In genomic region chr12:56634837-56635538, GRCh38 we compare ENCODE assay signal across 8 cellular contexts. TPM values are rescaled to one million over a fixed set of nuclear protein-coding genes. Genes with fewer than 3 reads are reported as not detected.
DNase-seq lines count a peak whose midpoint lies in the region; ATAC-seq, FAIRE-seq and TF ChIP-seq lines count a peak whose summit lies in the region.

No MANE protein-coding gene starts in this region.

- ATAC-seq in GM21717 (IDR thresholded peaks at IDR 0.05; ENCODE audit: unreplicated experiment) = peak; percentile 33
- ATAC-seq in aorta (ENCODE audit: low FRiP score) = no peak

- FAIRE-seq in D721Med (lab: Jason Lieb, UNC) = no peak

- H3K27me3 ChIP-seq in aorta (ENCODE audit: control insufficient read depth in 1 of 2, insufficient read depth in 2 of 2, low read length in 1 of 2) = no peaks in the 10 kb centered on the region

- no peaks in the 10 kb centered on the region for H3K9me3 Mint-ChIP-seq in activated naive CD8-positive, alpha-beta T cell treated with anti-CD3 and anti-CD28 coated beads for 36 hours
- H3K9me3 Mint-ChIP-seq in glutamatergic neuron (ENCODE audit: unreplicated experiment) = peaks cover 10% of the 10 kb centered on the region

- TF ChIP-seq CTCF in D721Med (IDR thresholded peaks at IDR 0.05; ENCODE audit: insufficient read depth, missing control alignments) (peak; percentile 52), glutamatergic neuron (IDR thresholded peaks at IDR 0.05; ENCODE audit: partially characterized antibody, unreplicated experiment) (no peak)

- intact Hi-C loops in aorta (cut with DNase I) = loop anchor here in 1 of 2 donors (5.0 kb wide), 1 partner anchor 113 kb away; the partner anchor contains the start of gene RBMS2

- H3K4me3 Mint-ChIP-seq in activated naive CD8-positive, alpha-beta T cell treated with anti-CD3 and anti-CD28 coated beads for 36 hours = peak overlapping the region; percentile 96
- H3K4me3 Mint-ChIP-seq in glutamatergic neuron (ENCODE audit: unreplicated experiment) = peak overlapping the region; percentile 98

- DNase-seq in D721Med (ENCODE audit: insufficient read length, low spot score) (no peak), NAMALWA (ENCODE audit: low spot score) (peak; percentile 86), SK-N-MC (ENCODE audit: low read depth, low spot score) (no peak), glutamatergic neuron (peak; percentile 71), occipital lobe (lab: John Stamatoyannopoulos, UW) (peak; percentile 68), aorta (peak; percentile 71 to 89)
- peak; percentile 78 for DNase-seq in activated naive CD8-positive, alpha-beta T cell treated with anti-CD3 and anti-CD28 coated beads for 36 hours

- H3K27me3 Mint-ChIP-seq in activated naive CD8-positive, alpha-beta T cell treated with anti-CD3 and anti-CD28 coated beads for 36 hours = no peaks in the 10 kb centered on the region
- peaks cover 32% of the 10 kb centered on the region for H3K27me3 Mint-ChIP-seq in glutamatergic neuron (ENCODE audit: unreplicated experiment)

- peaks cover 21% of the 10 kb centered on the region for H3K36me3 Mint-ChIP-seq in activated naive CD8-positive, alpha-beta T cell treated with anti-CD3 and anti-CD28 coated beads for 36 hours
- H3K36me3 Mint-ChIP-seq in glutamatergic neuron (ENCODE audit: unreplicated experiment) = no peaks in the 10 kb centered on the region

- peak overlapping the region; percentile 80 for H3K4me3 ChIP-seq in SK-N-MC
- H3K4me3 ChIP-seq in aorta (ENCODE audit: low read length in 2 of 2) = peak overlapping the region; percentile 78 to 84

- H3K36me3 ChIP-seq in SK-N-MC (ENCODE audit: insufficient read depth, low read length) = peaks cover 27% of the 10 kb centered on the region
- peaks cover 0 to 7% of the 10 kb centered on the region in 2 donors for H3K36me3 ChIP-seq in aorta (ENCODE audit: control insufficient read depth in 1 of 2, insufficient read depth in 2 of 2, low read length in 1 of 2)

- peak overlapping the region; percentile 92 for H3K27ac ChIP-seq in SK-N-MC
- H3K27ac ChIP-seq in aorta (ENCODE audit: low read depth in 1 of 2, low read length in 2 of 2) = peak overlapping the region in 1 of 2 donors; percentile 42

- H3K27ac Mint-ChIP-seq in activated naive CD8-positive, alpha-beta T cell treated with anti-CD3 and anti-CD28 coated beads for 36 hours = peak overlapping the region; percentile 97
- peak overlapping the region; percentile 97 for H3K27ac Mint-ChIP-seq in glutamatergic neuron (ENCODE audit: unreplicated experiment)

- H3K4me1 ChIP-seq in aorta (ENCODE audit: control insufficient read depth in 1 of 2, insufficient read depth in 2 of 2, low read length in 2 of 2) = peaks cover 0 to 4% of the 10 kb centered on the region in 2 donors

- H3K4me1 Mint-ChIP-seq in activated naive CD8-positive, alpha-beta T cell treated with anti-CD3 and anti-CD28 coated beads for 36 hours = peaks cover 70% of the 10 kb centered on the region
- peaks cover 36% of the 10 kb centered on the region for H3K4me1 Mint-ChIP-seq in glutamatergic neuron (ENCODE audit: low read depth, unreplicated experiment)

- no peaks in the 10 kb centered on the region for H3K9me3 ChIP-seq in SK-N-MC (ENCODE audit: low read depth, low read length)
- H3K9me3 ChIP-seq in aorta (ENCODE audit: control insufficient read depth, low read length) = no peaks in the 10 kb centered on the region

- WGBS in aorta, 2 donors = 1% methylated on average over 28 to 45 of the region's 45 CpGs

- H3K9ac ChIP-seq in SK-N-MC (ENCODE audit: insufficient read length) = peak overlapping the region; percentile 68

RNA-seq across cellular contexts. Expression of gene BAZ2A, which starts 4.9 kb away (rescaled TPM):
- 10 to 100 TPM; 65.4 to 65.8 TPM for total RNA-seq in activated naive CD8-positive, alpha-beta T cell treated with anti-CD3 and anti-CD28 coated beads for 36 hours
- total RNA-seq in glutamatergic neuron (ENCODE audit: unreplicated experiment) (196 TPM), occipital lobe (10.0 TPM), aorta (100 to 1,000 TPM in 1 of 2 donors, 10 to 100 TPM in 1; 89.3 to 130 TPM)
- 10 to 100 TPM; 15.2 to 35.2 TPM for polyA plus RNA-seq in aorta

RNA-seq across cellular contexts. Expression of gene ATP5F1B, which starts 10.8 kb away (rescaled TPM):
- total RNA-seq in activated naive CD8-positive, alpha-beta T cell treated with anti-CD3 and anti-CD28 coated beads for 36 hours = 1,000 to 10,000 TPM in 1 of 2 experiments, 100 to 1,000 TPM in 1; 996 to 1,010 TPM
- total RNA-seq in glutamatergic neuron (ENCODE audit: unreplicated experiment) (735 TPM), occipital lobe (359 TPM), aorta (100 to 1,000 TPM; 216 to 262 TPM)
- 100 to 1,000 TPM; 289 to 327 TPM for polyA plus RNA-seq in aorta

RNA-seq across cellular contexts. Expression of gene PTGES3, which starts 53.1 kb away (rescaled TPM):
- total RNA-seq in activated naive CD8-positive, alpha-beta T cell treated with anti-CD3 and anti-CD28 coated beads for 36 hours = 100 to 1,000 TPM; 402 to 403 TPM
- total RNA-seq in glutamatergic neuron (ENCODE audit: unreplicated experiment) = 180 TPM
- 86.4 TPM for total RNA-seq in occipital lobe
- 100 to 1,000 TPM; 148 to 153 TPM for total RNA-seq in aorta
- polyA plus RNA-seq in aorta = 100 to 1,000 TPM; 142 to 221 TPM

Comparison
In these comparisons a context has a peak if more than half of its experiments do, and no peak if none do; other contexts are left out.
1. DNase-seq: peak in NAMALWA (single experiment), activated naive CD8-positive, alpha-beta T cell treated with anti-CD3 and anti-CD28 coated beads for 36 hours (single experiment), glutamatergic neuron (single experiment), occipital lobe (single experiment) and aorta (2 of 2); none in D721Med (single experiment) and SK-N-MC (single experiment).